Comparison of ENCODE assay signal across 1 cellular context in the genomic region with DNA sequence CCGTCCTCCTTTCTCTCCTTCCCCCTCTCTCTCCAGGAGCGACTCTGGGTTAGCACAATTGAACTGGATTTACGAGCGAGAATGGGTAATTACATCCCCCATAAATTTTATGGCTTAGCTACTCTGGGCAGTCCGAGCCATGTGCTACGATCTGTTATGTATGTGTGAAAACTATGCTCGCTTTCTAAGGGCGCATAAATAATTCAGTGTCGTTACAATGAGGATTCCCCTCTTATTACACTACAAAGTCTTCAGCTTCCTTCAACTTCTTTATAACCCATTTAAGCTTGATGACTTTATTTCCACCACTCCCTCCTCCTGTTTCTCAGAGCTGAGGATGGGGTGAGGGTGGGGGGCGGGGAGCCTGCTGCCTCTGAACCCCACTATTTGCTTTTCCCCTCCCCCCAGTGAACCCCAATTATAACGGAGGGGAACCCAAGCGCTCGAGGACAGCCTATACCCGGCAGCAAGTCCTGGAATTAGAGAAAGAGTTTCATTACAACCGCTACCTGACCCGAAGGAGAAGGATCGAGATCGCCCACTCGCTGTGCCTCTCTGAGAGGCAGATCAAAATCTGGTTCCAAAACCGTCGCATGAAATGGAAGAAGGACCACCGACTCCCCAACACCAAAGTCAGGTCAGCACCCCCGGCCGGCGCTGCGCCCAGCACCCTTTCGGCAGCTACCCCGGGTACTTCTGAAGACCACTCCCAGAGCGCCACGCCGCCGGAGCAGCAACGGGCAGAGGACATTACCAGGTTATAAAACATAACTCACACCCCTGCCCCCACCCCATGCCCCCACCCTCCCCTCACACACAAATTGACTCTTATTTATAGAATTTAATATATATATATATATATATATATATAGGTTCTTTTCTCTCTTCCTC.
TF ChIP-seq lines count a peak whose summit lies in the region.

No MANE protein-coding gene starts in this region.

TF ChIP-seq in SK-N-SH treated with all-trans-retinoic acid at 6 μM for 48 hours, 23 proteins besides CTCF, POLR2A, EP300 and RAD21 (continued from another document):
- TF ChIP-seq, protein P1, sequence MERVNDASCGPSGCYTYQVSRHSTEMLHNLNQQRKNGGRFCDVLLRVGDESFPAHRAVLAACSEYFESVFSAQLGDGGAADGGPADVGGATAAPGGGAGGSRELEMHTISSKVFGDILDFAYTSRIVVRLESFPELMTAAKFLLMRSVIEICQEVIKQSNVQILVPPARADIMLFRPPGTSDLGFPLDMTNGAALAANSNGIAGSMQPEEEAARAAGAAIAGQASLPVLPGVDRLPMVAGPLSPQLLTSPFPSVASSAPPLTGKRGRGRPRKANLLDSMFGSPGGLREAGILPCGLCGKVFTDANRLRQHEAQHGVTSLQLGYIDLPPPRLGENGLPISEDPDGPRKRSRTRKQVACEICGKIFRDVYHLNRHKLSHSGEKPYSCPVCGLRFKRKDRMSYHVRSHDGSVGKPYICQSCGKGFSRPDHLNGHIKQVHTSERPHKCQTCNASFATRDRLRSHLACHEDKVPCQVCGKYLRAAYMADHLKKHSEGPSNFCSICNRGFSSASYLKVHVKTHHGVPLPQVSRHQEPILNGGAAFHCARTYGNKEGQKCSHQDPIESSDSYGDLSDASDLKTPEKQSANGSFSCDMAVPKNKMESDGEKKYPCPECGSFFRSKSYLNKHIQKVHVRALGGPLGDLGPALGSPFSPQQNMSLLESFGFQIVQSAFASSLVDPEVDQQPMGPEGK (CRISPR knock-in tag; IDR thresholded peaks at IDR 0.05; ENCODE audit: borderline replicate concordance): no peak
- TF ChIP-seq, protein P2, sequence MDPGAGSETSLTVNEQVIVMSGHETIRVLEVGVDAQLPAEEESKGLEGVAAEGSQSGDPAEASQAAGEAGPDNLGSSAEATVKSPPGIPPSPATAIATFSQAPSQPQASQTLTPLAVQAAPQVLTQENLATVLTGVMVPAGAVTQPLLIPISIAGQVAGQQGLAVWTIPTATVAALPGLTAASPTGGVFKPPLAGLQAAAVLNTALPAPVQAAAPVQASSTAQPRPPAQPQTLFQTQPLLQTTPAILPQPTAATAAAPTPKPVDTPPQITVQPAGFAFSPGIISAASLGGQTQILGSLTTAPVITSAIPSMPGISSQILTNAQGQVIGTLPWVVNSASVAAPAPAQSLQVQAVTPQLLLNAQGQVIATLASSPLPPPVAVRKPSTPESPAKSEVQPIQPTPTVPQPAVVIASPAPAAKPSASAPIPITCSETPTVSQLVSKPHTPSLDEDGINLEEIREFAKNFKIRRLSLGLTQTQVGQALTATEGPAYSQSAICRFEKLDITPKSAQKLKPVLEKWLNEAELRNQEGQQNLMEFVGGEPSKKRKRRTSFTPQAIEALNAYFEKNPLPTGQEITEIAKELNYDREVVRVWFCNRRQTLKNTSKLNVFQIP (CRISPR knock-in tag; IDR thresholded peaks at IDR 0.05; ENCODE audit: borderline replicate concordance, low read depth): no peak
